ENCODE assay signal across 21 cellular contexts in genomic region chr4:25823632-25824031, GRCh38.
"Had no signal": no experiment of that assay in that cellular context is flagged by ENCODE, and none has a peak within 500 bp of the region (broad histone marks: within the 10 kb centered on the region; RNA-seq: fewer than 3 reads in every experiment).

No MANE protein-coding gene starts in this region.

- H3K27me3 Mint-ChIP-seq: activated CD4-positive, alpha-beta T cell treated with anti-CD3 and anti-CD28 coated beads, Interleukin-2, amount 10 ng/mL, durations not matched to agents 24 days and 14 days; stimulated activated naive B cell treated with anti-CD40 and anti-IgM and Interleukin-4, amounts not matched to agents 10 μg/mL and 1 μg/mL and 100 μg/mL, for 72 hours had no signal

- H3K27ac Mint-ChIP-seq: activated CD4-positive, alpha-beta T cell treated with anti-CD3 and anti-CD28 coated beads, Interleukin-2, amount 10 ng/mL, durations not matched to agents 24 days and 14 days; activated CD8-positive, alpha-beta T cell treated with anti-CD3 and anti-CD28 coated beads, Interleukin-2, amount 10 ng/mL, durations not matched to agents 7 days and 5 days; activated naive CD4-positive, alpha-beta T cell treated with anti-CD3 and anti-CD28 coated beads, Interleukin-2, amount 50 U/mL, for 72 hours; mesothelial cell of epicardium; neural progenitor cell; stimulated activated naive B cell treated with anti-CD40 and anti-IgM and Interleukin-4, amounts not matched to agents 10 μg/mL and 1 μg/mL and 100 μg/mL, for 72 hours had no signal

- H3K9me3 Mint-ChIP-seq: activated CD4-positive, alpha-beta T cell treated with anti-CD3 and anti-CD28 coated beads, Interleukin-2, amount 10 ng/mL, durations not matched to agents 24 days and 14 days; activated naive CD4-positive, alpha-beta T cell treated with anti-CD3 and anti-CD28 coated beads, Interleukin-2, amount 50 U/mL, for 72 hours; mesothelial cell of epicardium; neural progenitor cell; stimulated activated naive B cell treated with anti-CD40 and anti-IgM and Interleukin-4, amounts not matched to agents 10 μg/mL and 1 μg/mL and 100 μg/mL, for 72 hours had no signal

- H3K4me1 Mint-ChIP-seq: mesothelial cell of epicardium had no signal

- H3K27ac ChIP-seq: esophagus muscularis mucosa, hepatocyte, neural progenitor cell, thyroid gland had no signal

- DNase-seq: activated CD4-positive, alpha-beta T cell treated with anti-CD3 and anti-CD28 coated beads, Interleukin-2, amount 10 ng/mL, durations not matched to agents 24 days and 14 days; activated CD4-positive, CD25-positive, alpha-beta regulatory T cell; activated CD8-positive, alpha-beta memory T cell treated with anti-CD3 and anti-CD28 coated beads, Interleukin-2, amount 50 U/mL, for 4 hours; activated CD8-positive, alpha-beta T cell treated with anti-CD3 and anti-CD28 coated beads, Interleukin-2, amount 10 ng/mL, durations not matched to agents 7 days and 5 days; activated gamma-delta T cell; activated T-cell treated with anti-CD3 and anti-CD28 coated beads, Interleukin-2, amount 50 U/mL, for 48 hours; amniotic stem cell; cortex of kidney; effector CD4-positive, alpha-beta T cell; islet precursor cell; retina; stimulated activated CD4-positive, alpha-beta T cell treated with anti-CD3 and anti-CD28 coated beads, Interleukin-12 subunit alpha, Interleukin-12 subunit beta, amount 100 ng/mL, for 4 hours; stimulated activated CD4-positive, alpha-beta T cell treated with anti-CD3 and anti-CD28 coated beads, Interleukin-2, amount 100 ng/mL, for 24 hours; stimulated activated naive B cell treated with anti-CD40 and anti-IgM and Interleukin-4, amounts not matched to agents 10 μg/mL and 1 μg/mL and 100 μg/mL, for 72 hours; thyroid gland had no signal

- H3K36me3 ChIP-seq: neural progenitor cell, thyroid gland had no signal

- H3K27me3 ChIP-seq: esophagus muscularis mucosa, hepatocyte, neural progenitor cell, thyroid gland had no signal

- H3K4me3 Mint-ChIP-seq: activated CD4-positive, alpha-beta T cell treated with anti-CD3 and anti-CD28 coated beads, Interleukin-2, amount 10 ng/mL, durations not matched to agents 24 days and 14 days; activated CD8-positive, alpha-beta T cell treated with anti-CD3 and anti-CD28 coated beads, Interleukin-2, amount 10 ng/mL, durations not matched to agents 7 days and 5 days; mesothelial cell of epicardium; stimulated activated naive B cell treated with anti-CD40 and anti-IgM and Interleukin-4, amounts not matched to agents 10 μg/mL and 1 μg/mL and 100 μg/mL, for 72 hours had no signal

- H3K36me3 Mint-ChIP-seq: mesothelial cell of epicardium had no signal

- H3K9me3 ChIP-seq: esophagus muscularis mucosa, thyroid gland had no signal

- H3K4me3 ChIP-seq: esophagus muscularis mucosa, hepatocyte, lung, neural progenitor cell, thyroid gland had no signal

- ATAC-seq: activated CD8-positive, alpha-beta T cell treated with anti-CD3 and anti-CD28 coated beads, Interleukin-2, amount 10 ng/mL, durations not matched to agents 7 days and 5 days; activated naive CD4-positive, alpha-beta T cell treated with anti-CD3 and anti-CD28 coated beads, Interleukin-2, amount 50 U/mL, for 72 hours; stimulated activated naive B cell treated with anti-CD40 and anti-IgM and Interleukin-4, amounts not matched to agents 10 μg/mL and 1 μg/mL and 100 μg/mL, for 72 hours had no signal

- H3K4me1 ChIP-seq: esophagus muscularis mucosa, thyroid gland had no signal
